24 cellular contexts compared by ENCODE assay signal in genomic region chr7:90919766-90920165, GRCh38.
"Had no signal": no experiment of that assay in that cellular context is flagged by ENCODE, and none has a peak within 500 bp of the region (broad histone marks: within the 10 kb centered on the region; RNA-seq: fewer than 3 reads in every experiment).

No MANE protein-coding gene starts in this region.

- H3K36me3 Mint-ChIP-seq: naive thymus-derived CD4-positive, alpha-beta T cell had no signal

- H3K4me3 Mint-ChIP-seq: naive thymus-derived CD4-positive, alpha-beta T cell; nephron; neural progenitor cell; stimulated activated naive CD8-positive, alpha-beta T cell treated with anti-CD3 and anti-CD28 coated beads, Interleukin-15, amount 100 ng/mL, for 72 hours had no signal

- H3K9me3 Mint-ChIP-seq: naive thymus-derived CD4-positive, alpha-beta T cell; nephron; neural progenitor cell; stimulated activated naive CD8-positive, alpha-beta T cell treated with anti-CD3 and anti-CD28 coated beads, Interleukin-15, amount 100 ng/mL, for 72 hours had no signal

- H3K27me3 Mint-ChIP-seq: naive thymus-derived CD4-positive, alpha-beta T cell; stimulated activated naive CD8-positive, alpha-beta T cell treated with anti-CD3 and anti-CD28 coated beads, Interleukin-15, amount 100 ng/mL, for 72 hours had no signal

- DNase-seq: dermis blood vessel endothelial cell; effector memory CD4-positive, alpha-beta T cell; erythroblast; esophagus squamous epithelium; foreskin melanocyte; glutamatergic neuron; heart right ventricle; hippocampal formation; left cardiac atrium; left lung; mesendoderm; midbrain; naive thymus-derived CD4-positive, alpha-beta T cell; stimulated activated CD4-positive, alpha-beta T cell treated with anti-CD3 and anti-CD28 coated beads, Interleukin-12 subunit alpha, Interleukin-12 subunit beta, amount 100 ng/mL, for 4 hours; stimulated activated CD4-positive, alpha-beta T cell treated with anti-CD3 and anti-CD28 coated beads, Interleukin-1b, Interleukin-23, amount 100 ng/mL, for 48 hours; stimulated activated CD4-positive, alpha-beta T cell treated with anti-CD3 and anti-CD28 coated beads, Interleukin-4, amount 100 ng/mL, for 1 hour; stimulated activated CD8-positive, alpha-beta memory T cell treated with anti-CD3 and anti-CD28 coated beads, Interleukin-4, amount 100 ng/mL, for 48 hours; stimulated activated naive CD4-positive, alpha-beta T cell; stimulated activated naive CD8-positive, alpha-beta T cell treated with anti-CD3 and anti-CD28 coated beads, Interleukin-15, amount 100 ng/mL, for 72 hours; transverse colon; upper lobe of right lung had no signal

- H3K27ac Mint-ChIP-seq: naive thymus-derived CD4-positive, alpha-beta T cell; nephron; neural progenitor cell; stimulated activated naive CD8-positive, alpha-beta T cell treated with anti-CD3 and anti-CD28 coated beads, Interleukin-15, amount 100 ng/mL, for 72 hours had no signal

- FAIRE-seq: endothelial cell of umbilical vein had no signal

- H3K4me1 Mint-ChIP-seq: naive thymus-derived CD4-positive, alpha-beta T cell; nephron; neural progenitor cell; stimulated activated naive CD8-positive, alpha-beta T cell treated with anti-CD3 and anti-CD28 coated beads, Interleukin-15, amount 100 ng/mL, for 72 hours had no signal
